ENCODE assay signal across 8 cellular contexts in the genomic region with DNA sequence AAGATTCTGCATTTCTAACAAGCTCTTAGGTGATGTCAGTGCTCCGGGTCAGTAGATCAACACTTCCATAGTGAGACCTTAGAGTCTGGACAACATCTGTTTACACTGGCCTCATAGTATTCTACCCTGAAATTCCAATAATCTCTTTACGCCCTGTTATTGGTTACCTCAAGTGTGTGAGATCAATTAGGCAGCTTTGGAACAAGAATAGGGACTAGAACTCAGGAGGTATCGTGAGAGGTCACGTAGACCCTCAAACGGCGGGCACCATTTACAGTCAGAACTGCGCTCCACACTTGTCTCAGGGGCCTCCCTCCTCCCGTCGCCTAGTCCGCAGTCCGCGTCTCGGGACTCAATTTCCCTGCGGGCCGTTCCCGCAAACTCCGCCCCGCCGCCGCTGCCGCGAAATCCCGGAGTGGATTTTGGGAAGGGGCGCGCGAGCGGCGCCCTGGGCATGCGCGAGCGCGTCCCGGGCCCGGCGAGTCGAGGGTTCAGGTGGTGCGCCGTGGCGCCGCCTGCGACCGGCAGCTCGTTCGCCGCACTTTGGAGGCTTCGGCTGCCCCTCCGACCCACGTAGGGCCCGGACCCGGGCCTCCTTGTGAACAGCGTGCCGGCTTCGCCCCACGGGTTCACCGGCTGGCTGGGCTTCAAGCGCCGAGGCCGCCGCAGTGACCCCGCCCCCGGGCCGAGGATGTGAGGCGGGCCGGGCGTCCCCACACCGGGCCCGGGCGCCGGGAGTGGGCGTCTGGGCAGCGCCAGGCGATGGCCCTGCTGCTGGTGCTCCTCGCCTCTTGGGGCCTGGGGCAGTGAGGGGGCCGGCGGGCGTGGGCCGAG. TPM values are rescaled to one million over a fixed set of nuclear protein-coding genes. Genes with fewer than 3 reads are reported as not detected.
DNase-seq lines count a peak whose midpoint lies in the region; ATAC-seq and TF ChIP-seq lines count a peak whose summit lies in the region.

PLEKHA8 (plus strand) TSS at position 498 of the 834 bp plus-strand sequence. CDS start 351 bp downstream, outside the sequence.

- H3K9me3 Mint-ChIP-seq in HFFc6: no peaks in the 10 kb centered on the region
- H3K9me3 Mint-ChIP-seq in activated naive CD8-positive, alpha-beta T cell treated with anti-CD3 and anti-CD28 coated beads, Interleukin-2, amount 50 U/mL, for 24 hours: no peaks in the 10 kb centered on the region

- peak; percentile 65 to 90 for TF ChIP-seq POLR2A in tibial nerve (IDR thresholded peaks at IDR 0.05)

- H2BK12ac ChIP-seq in trophoblast cell (ENCODE audit: low read length): peak within 1 kb of the TSS; percentile 9

- peaks cover 14% of the 10 kb centered on the region for H3K79me2 ChIP-seq in trophoblast cell (ENCODE audit: control insufficient read depth, insufficient read depth, low read length, poor library complexity)

- peak within 1 kb of the TSS; percentile 80 for H2BK5ac ChIP-seq in trophoblast cell (ENCODE audit: low read depth, low read length, poor library complexity)

- WGBS in trophoblast cell (ENCODE audit: extremely low coverage, insufficient coverage, insufficient read length): no CpG with 5 or more reads among the region's 77 CpGs
- WGBS in tibial nerve, 2 donors: 0% methylated on average over 35 to 58 of the region's 77 CpGs

- peak within 1 kb of the TSS; percentile 97 for H3K9ac ChIP-seq in trophoblast cell (ENCODE audit: low read length)

- H4K8ac ChIP-seq in trophoblast cell (ENCODE audit: low read depth, low read length): peak within 1 kb of the TSS; percentile 89

- DNase-seq in GM10266 (ENCODE audit: extremely low spot score): peak; percentile 90
- peak; percentile 72 for DNase-seq in HFFc6
- DNase-seq in NAMALWA (ENCODE audit: low spot score): peak; percentile 97
- DNase-seq in SW 1271 (lab: John Stamatoyannopoulos, UW): peak; percentile 59 to 70
- DNase-seq in activated naive CD8-positive, alpha-beta T cell treated with anti-CD3 and anti-CD28 coated beads, Interleukin-2, amount 50 U/mL, for 24 hours: peak; percentile 93
- DNase-seq in cardiac muscle cell (ENCODE audit: low read depth in 1 of 2, low spot score in 1 of 2): peak; percentile 90 to 94
- peak; percentile 79 to 97 for DNase-seq in trophoblast cell
- DNase-seq in tibial nerve (ENCODE audit: low spot score in 2 of 2): peak; percentile 70 to 75

- no peak within 1 kb of the TSS for H2AK5ac ChIP-seq in trophoblast cell (ENCODE audit: low read length)

- peak within 1 kb of the TSS; percentile 87 for H3K18ac ChIP-seq in trophoblast cell (ENCODE audit: low read length)

- peak within 1 kb of the TSS; percentile 88 for H3K4ac ChIP-seq in trophoblast cell (ENCODE audit: low read depth, low read length)

- H2BK120ac ChIP-seq in trophoblast cell (ENCODE audit: insufficient read depth, low read length, poor library complexity): peak within 1 kb of the TSS; percentile 70

- H3K36me3 ChIP-seq in cardiac muscle cell (no peaks in the 10 kb centered on the region), trophoblast cell (ENCODE audit: control insufficient read depth in 1 of 2, insufficient read depth in 2 of 2, low read length in 2 of 2) (no peaks in the 10 kb centered on the region), tibial nerve (no peaks in the 10 kb centered on the region)

- H3K23ac ChIP-seq in trophoblast cell (ENCODE audit: low read length): no peak within 1 kb of the TSS

- peak; percentile 60 for ATAC-seq in activated naive CD8-positive, alpha-beta T cell treated with anti-CD3 and anti-CD28 coated beads, Interleukin-2, amount 50 U/mL, for 24 hours

- no peaks in the 10 kb centered on the region for H3K27me3 ChIP-seq in cardiac muscle cell
- H3K27me3 ChIP-seq in trophoblast cell (ENCODE audit: insufficient read depth, low read length): no peaks in the 10 kb centered on the region
- no peaks in the 10 kb centered on the region for H3K27me3 ChIP-seq in tibial nerve

- H4K12ac ChIP-seq in trophoblast cell (ENCODE audit: low read depth, low read length): peak within 1 kb of the TSS; percentile 67

- no peak for TF ChIP-seq CTCF in GM10266 (IDR thresholded peaks at IDR 0.05; ENCODE audit: control insufficient read depth, insufficient read depth, low read depth, missing control alignments)
- TF ChIP-seq CTCF in HFFc6 (IDR thresholded peaks at IDR 0.05): no peak
- TF ChIP-seq CTCF in cardiac muscle cell (IDR thresholded peaks at IDR 0.05; ENCODE audit: low read depth, low read length): no peak
- TF ChIP-seq CTCF in tibial nerve (IDR thresholded peaks at IDR 0.05): peak in 3 of 5 experiments; percentile 5 to 65 (median 62)

- peak within 1 kb of the TSS; percentile 88 for H3K4me3 ChIP-seq in cardiac muscle cell
- peak within 1 kb of the TSS; percentile 92 for H3K4me3 ChIP-seq in trophoblast cell (ENCODE audit: low read depth, low read length)
- H3K4me3 ChIP-seq in tibial nerve: peak within 1 kb of the TSS; percentile 91 to 99 (median 94)

- no peak within 1 kb of the TSS; the same call in 1 of the 2 replicates for H3K4me3 Mint-ChIP-seq in HFFc6
- no peak within 1 kb of the TSS for H3K4me3 Mint-ChIP-seq in activated naive CD8-positive, alpha-beta T cell treated with anti-CD3 and anti-CD28 coated beads, Interleukin-2, amount 50 U/mL, for 24 hours

- H3K4me1 ChIP-seq in cardiac muscle cell (ENCODE audit: low read depth) (peaks cover 34% of the 10 kb centered on the region), trophoblast cell (ENCODE audit: control insufficient read depth in 1 of 2, insufficient read depth in 2 of 2, low read length in 2 of 2) (peaks cover 2 to 8% of the 10 kb centered on the region in 2 experiments), tibial nerve (peaks cover 0 to 67% (median 21%) of the 10 kb centered on the region in 4 donors)

- peak; percentile 35 to 93 for TF ChIP-seq EP300 in tibial nerve (IDR thresholded peaks at IDR 0.05)

- peak within 1 kb of the TSS; percentile 76 for H3K27ac Mint-ChIP-seq in HFFc6
- H3K27ac Mint-ChIP-seq in activated naive CD8-positive, alpha-beta T cell treated with anti-CD3 and anti-CD28 coated beads, Interleukin-2, amount 50 U/mL, for 24 hours: peak within 1 kb of the TSS; percentile 78

- no peaks in the 10 kb centered on the region; the same call in 1 of the 2 replicates for H3K27me3 Mint-ChIP-seq in HFFc6 (ENCODE audit: insufficient read depth)
- no peaks in the 10 kb centered on the region for H3K27me3 Mint-ChIP-seq in activated naive CD8-positive, alpha-beta T cell treated with anti-CD3 and anti-CD28 coated beads, Interleukin-2, amount 50 U/mL, for 24 hours

- H3K36me3 Mint-ChIP-seq in HFFc6 (ENCODE audit: low read depth): peaks cover 13% of the 10 kb centered on the region
- peaks cover 1% of the 10 kb centered on the region for H3K36me3 Mint-ChIP-seq in activated naive CD8-positive, alpha-beta T cell treated with anti-CD3 and anti-CD28 coated beads, Interleukin-2, amount 50 U/mL, for 24 hours (ENCODE audit: low read depth)

- H2AFZ ChIP-seq in trophoblast cell (ENCODE audit: insufficient read depth, low read length, poor library complexity): peak within 1 kb of the TSS; percentile 80

- H3K4me2 ChIP-seq in trophoblast cell (ENCODE audit: low read length): peak within 1 kb of the TSS; percentile 79

- peak within 1 kb of the TSS; percentile 82 for H4K91ac ChIP-seq in trophoblast cell (ENCODE audit: low read depth, low read length)

- H3K79me1 ChIP-seq in trophoblast cell (ENCODE audit: low read length): peaks cover 16% of the 10 kb centered on the region

- H3K9me3 ChIP-seq in cardiac muscle cell (ENCODE audit: low read depth) (no peaks in the 10 kb centered on the region), trophoblast cell (ENCODE audit: insufficient read depth, low read depth, low read length) (no peaks in the 10 kb centered on the region), tibial nerve (no peaks in the 10 kb centered on the region)

- peaks cover 35% of the 10 kb centered on the region for H3K4me1 Mint-ChIP-seq in HFFc6 (ENCODE audit: low read depth)
- H3K4me1 Mint-ChIP-seq in activated naive CD8-positive, alpha-beta T cell treated with anti-CD3 and anti-CD28 coated beads, Interleukin-2, amount 50 U/mL, for 24 hours: peaks cover 31% of the 10 kb centered on the region

- peak within 1 kb of the TSS; percentile 87 for H3K27ac ChIP-seq in cardiac muscle cell
- H3K27ac ChIP-seq in trophoblast cell (ENCODE audit: low read depth, low read length): peak within 1 kb of the TSS; percentile 92
- H3K27ac ChIP-seq in tibial nerve: peak within 1 kb of the TSS; percentile 92 to 95 (median 92)

- H3K14ac ChIP-seq in trophoblast cell (ENCODE audit: low read length): peak within 1 kb of the TSS; percentile 83

RNA-seq across cellular contexts. Expression of gene PLEKHA8, which starts in this region (rescaled TPM):
- total RNA-seq in HFFc6 (2021; fragmentation: NEBNext Ultra II Directional; extraction: Animal tissue kit (Norgen Biotek cat#: 25700)): 10 to 100 TPM in 2 of 6 experiments, 1 to 10 TPM in 4; 9.1 to 10.1 (median 9.6) TPM
- total RNA-seq in cardiac muscle cell: 15.9 and 25.9 TPM in 2 replicates
- 16.8 and 23.2 TPM in 2 replicates for polyA plus RNA-seq in cardiac muscle cell
- polyA plus RNA-seq in trophoblast cell (2013): 18.2 and 18.6 TPM in 2 replicates
- 10 to 100 TPM in 3 of 4 donors, 1 to 10 TPM in 1; 9.0 to 23.4 (median 13.0) TPM for total RNA-seq in tibial nerve

Comparison
In these comparisons a context has a peak if more than half of its experiments do, and no peak if none do; other contexts are left out.
1. Peak in every context shown above with its lines: DNase-seq, ATAC-seq, H3K4me3 ChIP-seq and H3K27ac ChIP-seq.
2. CTCF ChIP-seq: peak in tibial nerve (3 of 5); none in GM10266 (single experiment), HFFc6 (single experiment) and cardiac muscle cell (single experiment).